In genomic region chr17:77654861-77655260, GRCh38 we compare ENCODE assay signal across 1 cellular context.
TF ChIP-seq lines count a peak whose summit lies in the region.

No MANE protein-coding gene starts in this region.

TF ChIP-seq in GM23338, 12 proteins besides CTCF, POLR2A, EP300 and RAD21 (continued from another document):
- TF ChIP-seq, protein P1, sequence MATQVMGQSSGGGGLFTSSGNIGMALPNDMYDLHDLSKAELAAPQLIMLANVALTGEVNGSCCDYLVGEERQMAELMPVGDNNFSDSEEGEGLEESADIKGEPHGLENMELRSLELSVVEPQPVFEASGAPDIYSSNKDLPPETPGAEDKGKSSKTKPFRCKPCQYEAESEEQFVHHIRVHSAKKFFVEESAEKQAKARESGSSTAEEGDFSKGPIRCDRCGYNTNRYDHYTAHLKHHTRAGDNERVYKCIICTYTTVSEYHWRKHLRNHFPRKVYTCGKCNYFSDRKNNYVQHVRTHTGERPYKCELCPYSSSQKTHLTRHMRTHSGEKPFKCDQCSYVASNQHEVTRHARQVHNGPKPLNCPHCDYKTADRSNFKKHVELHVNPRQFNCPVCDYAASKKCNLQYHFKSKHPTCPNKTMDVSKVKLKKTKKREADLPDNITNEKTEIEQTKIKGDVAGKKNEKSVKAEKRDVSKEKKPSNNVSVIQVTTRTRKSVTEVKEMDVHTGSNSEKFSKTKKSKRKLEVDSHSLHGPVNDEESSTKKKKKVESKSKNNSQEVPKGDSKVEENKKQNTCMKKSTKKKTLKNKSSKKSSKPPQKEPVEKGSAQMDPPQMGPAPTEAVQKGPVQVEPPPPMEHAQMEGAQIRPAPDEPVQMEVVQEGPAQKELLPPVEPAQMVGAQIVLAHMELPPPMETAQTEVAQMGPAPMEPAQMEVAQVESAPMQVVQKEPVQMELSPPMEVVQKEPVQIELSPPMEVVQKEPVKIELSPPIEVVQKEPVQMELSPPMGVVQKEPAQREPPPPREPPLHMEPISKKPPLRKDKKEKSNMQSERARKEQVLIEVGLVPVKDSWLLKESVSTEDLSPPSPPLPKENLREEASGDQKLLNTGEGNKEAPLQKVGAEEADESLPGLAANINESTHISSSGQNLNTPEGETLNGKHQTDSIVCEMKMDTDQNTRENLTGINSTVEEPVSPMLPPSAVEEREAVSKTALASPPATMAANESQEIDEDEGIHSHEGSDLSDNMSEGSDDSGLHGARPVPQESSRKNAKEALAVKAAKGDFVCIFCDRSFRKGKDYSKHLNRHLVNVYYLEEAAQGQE (IDR thresholded peaks at IDR 0.05; ENCODE audit: unreplicated experiment) = no peak
- TF ChIP-seq NANOG (IDR thresholded peaks at IDR 0.05; ENCODE audit: borderline replicate concordance) = no peak
- TF ChIP-seq, protein P2, sequence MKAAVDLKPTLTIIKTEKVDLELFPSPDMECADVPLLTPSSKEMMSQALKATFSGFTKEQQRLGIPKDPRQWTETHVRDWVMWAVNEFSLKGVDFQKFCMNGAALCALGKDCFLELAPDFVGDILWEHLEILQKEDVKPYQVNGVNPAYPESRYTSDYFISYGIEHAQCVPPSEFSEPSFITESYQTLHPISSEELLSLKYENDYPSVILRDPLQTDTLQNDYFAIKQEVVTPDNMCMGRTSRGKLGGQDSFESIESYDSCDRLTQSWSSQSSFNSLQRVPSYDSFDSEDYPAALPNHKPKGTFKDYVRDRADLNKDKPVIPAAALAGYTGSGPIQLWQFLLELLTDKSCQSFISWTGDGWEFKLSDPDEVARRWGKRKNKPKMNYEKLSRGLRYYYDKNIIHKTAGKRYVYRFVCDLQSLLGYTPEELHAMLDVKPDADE (IDR thresholded peaks at IDR 0.05) = no peak
- TF ChIP-seq EZH2 (IDR thresholded peaks at IDR 0.05; ENCODE audit: low read depth, unreplicated experiment) = no peak
- no peak for TF ChIP-seq ZNF331 (CRISPR knock-in tag; IDR thresholded peaks at IDR 0.05; ENCODE audit: low read depth)
